1 cellular context compared by ENCODE assay signal in the genomic region with DNA sequence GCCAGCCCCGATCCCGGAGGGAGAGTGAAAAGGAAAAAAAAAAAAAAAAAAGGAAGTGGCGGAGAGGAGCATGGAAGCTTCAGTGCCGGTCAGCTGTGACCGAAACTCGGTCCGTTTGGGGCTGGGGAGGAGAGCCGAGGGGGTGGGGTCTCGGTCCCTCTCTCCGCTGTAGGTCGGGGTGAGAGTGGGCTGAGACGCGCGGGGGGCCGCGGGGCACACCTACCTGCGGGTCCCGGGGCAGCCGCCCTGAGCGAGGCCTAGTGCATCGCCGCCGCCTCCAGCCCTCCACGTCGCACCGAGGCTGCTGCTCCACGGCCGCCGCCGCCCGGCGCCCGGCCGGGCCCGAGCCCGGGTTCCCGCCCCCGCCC.
TF ChIP-seq lines count a peak whose summit lies in the region.

No MANE protein-coding gene starts in this region.

TF ChIP-seq in SK-N-SH treated with all-trans-retinoic acid at 6 μM for 48 hours, 23 proteins besides CTCF, POLR2A, EP300 and RAD21 (continued from another document):
- no peak for TF ChIP-seq TSHZ2 (CRISPR knock-in tag; IDR thresholded peaks at IDR 0.05)
- TF ChIP-seq ZNF70 (CRISPR knock-in tag; IDR thresholded peaks at IDR 0.05): no peak
- TF ChIP-seq, protein P1, sequence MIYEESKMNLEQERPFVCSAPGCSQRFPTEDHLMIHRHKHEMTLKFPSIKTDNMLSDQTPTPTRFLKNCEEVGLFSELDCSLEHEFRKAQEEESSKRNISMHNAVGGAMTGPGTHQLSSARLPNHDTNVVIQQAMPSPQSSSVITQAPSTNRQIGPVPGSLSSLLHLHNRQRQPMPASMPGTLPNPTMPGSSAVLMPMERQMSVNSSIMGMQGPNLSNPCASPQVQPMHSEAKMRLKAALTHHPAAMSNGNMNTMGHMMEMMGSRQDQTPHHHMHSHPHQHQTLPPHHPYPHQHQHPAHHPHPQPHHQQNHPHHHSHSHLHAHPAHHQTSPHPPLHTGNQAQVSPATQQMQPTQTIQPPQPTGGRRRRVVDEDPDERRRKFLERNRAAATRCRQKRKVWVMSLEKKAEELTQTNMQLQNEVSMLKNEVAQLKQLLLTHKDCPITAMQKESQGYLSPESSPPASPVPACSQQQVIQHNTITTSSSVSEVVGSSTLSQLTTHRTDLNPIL (CRISPR knock-in tag; IDR thresholded peaks at IDR 0.05; ENCODE audit: low read depth): no peak
- TF ChIP-seq TOX (CRISPR knock-in tag; IDR thresholded peaks at IDR 0.05; ENCODE audit: borderline replicate concordance): no peak
- no peak for TF ChIP-seq ISL1 (CRISPR knock-in tag; IDR thresholded peaks at IDR 0.05)
- no peak for TF ChIP-seq PPARA (CRISPR knock-in tag; IDR thresholded peaks at IDR 0.05; ENCODE audit: borderline replicate concordance)
- no peak for TF ChIP-seq ZFP3 (CRISPR knock-in tag; IDR thresholded peaks at IDR 0.05)
- TF ChIP-seq RARB (CRISPR knock-in tag; IDR thresholded peaks at IDR 0.05): no peak
- TF ChIP-seq ZNF8 (CRISPR knock-in tag; IDR thresholded peaks at IDR 0.05): no peak
TF ChIP-seq in SK-N-SH treated with all-trans-retinoic acid at 6 μM for 48 hours: peak in this region for 0.
